Comparison of ENCODE assay signal across 1 cellular context in the genomic region with DNA sequence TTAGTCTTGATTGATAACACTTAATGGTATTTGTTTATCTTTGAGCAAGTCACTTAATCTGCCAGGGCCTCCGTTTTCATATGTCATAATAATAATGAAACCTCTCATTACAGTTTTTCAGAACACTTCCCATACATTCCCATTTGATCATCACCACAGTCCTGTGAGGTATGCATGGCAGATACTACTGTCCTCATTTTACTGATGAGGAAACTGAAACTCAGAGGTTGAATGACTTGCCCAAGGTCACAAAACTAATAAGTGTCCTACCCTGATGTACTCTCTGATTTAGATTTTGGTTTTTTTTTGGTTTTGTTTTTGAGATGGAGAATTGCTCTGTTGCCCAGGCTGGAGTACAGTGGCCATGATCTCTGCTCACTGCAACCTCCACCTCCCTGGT.
TF ChIP-seq lines count a peak whose summit lies in the region.

No MANE protein-coding gene starts in this region.

TF ChIP-seq in HepG2, 621 proteins besides CTCF, POLR2A, EP300 and RAD21 (continued from another document):
- TF ChIP-seq ZNF782 (CRISPR knock-in tag; IDR thresholded peaks at IDR 0.05; ENCODE audit: borderline replicate concordance) (no peak), ZNF558 (CRISPR knock-in tag; IDR thresholded peaks at IDR 0.05; ENCODE audit: borderline replicate concordance) (no peak), KAT7 (CRISPR knock-in tag; IDR thresholded peaks at IDR 0.05; ENCODE audit: borderline replicate concordance) (no peak), ZNF768 (CRISPR knock-in tag; IDR thresholded peaks at IDR 0.05) (no peak), KDM6A (CRISPR knock-in tag; IDR thresholded peaks at IDR 0.05; ENCODE audit: low read depth) (no peak), ZNF644 (CRISPR knock-in tag; IDR thresholded peaks at IDR 0.05; ENCODE audit: low read depth) (no peak), ZSCAN20 (CRISPR knock-in tag; IDR thresholded peaks at IDR 0.05; ENCODE audit: borderline replicate concordance) (no peak), SMAD9 (CRISPR knock-in tag; IDR thresholded peaks at IDR 0.05) (no peak), JDP2 (CRISPR knock-in tag; IDR thresholded peaks at IDR 0.05; ENCODE audit: borderline replicate concordance) (no peak), MED8 (CRISPR knock-in tag; IDR thresholded peaks at IDR 0.05; ENCODE audit: insufficient replicate concordance) (no peak), GABPA (IDR thresholded peaks at IDR 0.05; ENCODE audit: low read depth, low read length) (no peak), GABPA (CRISPR knock-in tag; IDR thresholded peaks at IDR 0.05; ENCODE audit: low read depth) (no peak), ZNF749 (CRISPR knock-in tag; IDR thresholded peaks at IDR 0.05; ENCODE audit: borderline replicate concordance) (no peak)
- TF ChIP-seq, protein P1, sequence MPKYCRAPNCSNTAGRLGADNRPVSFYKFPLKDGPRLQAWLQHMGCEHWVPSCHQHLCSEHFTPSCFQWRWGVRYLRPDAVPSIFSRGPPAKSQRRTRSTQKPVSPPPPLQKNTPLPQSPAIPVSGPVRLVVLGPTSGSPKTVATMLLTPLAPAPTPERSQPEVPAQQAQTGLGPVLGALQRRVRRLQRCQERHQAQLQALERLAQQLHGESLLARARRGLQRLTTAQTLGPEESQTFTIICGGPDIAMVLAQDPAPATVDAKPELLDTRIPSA (CRISPR knock-in tag; IDR thresholded peaks at IDR 0.05; ENCODE audit: borderline replicate concordance) = no peak
- TF ChIP-seq, protein P2, sequence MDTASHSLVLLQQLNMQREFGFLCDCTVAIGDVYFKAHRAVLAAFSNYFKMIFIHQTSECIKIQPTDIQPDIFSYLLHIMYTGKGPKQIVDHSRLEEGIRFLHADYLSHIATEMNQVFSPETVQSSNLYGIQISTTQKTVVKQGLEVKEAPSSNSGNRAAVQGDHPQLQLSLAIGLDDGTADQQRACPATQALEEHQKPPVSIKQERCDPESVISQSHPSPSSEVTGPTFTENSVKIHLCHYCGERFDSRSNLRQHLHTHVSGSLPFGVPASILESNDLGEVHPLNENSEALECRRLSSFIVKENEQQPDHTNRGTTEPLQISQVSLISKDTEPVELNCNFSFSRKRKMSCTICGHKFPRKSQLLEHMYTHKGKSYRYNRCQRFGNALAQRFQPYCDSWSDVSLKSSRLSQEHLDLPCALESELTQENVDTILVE (CRISPR knock-in tag; IDR thresholded peaks at IDR 0.05) = no peak
- TF ChIP-seq, protein P3, sequence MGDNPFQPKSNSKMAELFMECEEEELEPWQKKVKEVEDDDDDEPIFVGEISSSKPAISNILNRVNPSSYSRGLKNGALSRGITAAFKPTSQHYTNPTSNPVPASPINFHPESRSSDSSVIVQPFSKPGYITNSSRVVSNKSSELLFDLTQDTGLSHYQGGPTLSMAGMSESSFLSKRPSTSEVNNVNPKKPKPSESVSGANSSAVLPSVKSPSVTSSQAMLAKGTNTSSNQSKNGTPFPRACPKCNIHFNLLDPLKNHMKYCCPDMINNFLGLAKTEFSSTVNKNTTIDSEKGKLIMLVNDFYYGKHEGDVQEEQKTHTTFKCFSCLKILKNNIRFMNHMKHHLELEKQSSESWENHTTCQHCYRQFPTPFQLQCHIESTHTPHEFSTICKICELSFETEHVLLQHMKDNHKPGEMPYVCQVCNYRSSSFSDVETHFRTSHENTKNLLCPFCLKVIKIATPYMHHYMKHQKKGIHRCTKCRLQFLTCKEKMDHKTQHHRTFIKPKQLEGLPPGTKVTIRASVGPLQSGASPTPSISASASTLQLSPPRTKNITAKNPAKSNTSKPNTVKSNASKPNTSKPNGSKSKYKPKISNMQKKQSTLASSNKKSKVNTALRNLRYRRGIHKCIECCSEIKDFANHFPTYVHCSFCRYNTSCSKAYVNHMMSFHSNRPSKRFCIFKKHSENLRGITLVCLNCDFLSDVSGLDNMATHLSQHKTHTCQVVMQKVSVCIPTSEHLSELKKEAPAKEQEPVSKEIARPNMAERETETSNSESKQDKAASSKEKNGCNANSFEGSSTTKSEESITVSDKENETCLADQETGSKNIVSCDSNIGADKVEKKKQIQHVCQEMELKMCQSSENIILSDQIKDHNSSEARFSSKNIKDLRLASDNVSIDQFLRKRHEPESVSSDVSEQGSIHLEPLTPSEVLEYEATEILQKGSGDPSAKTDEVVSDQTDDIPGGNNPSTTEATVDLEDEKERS (CRISPR knock-in tag; IDR thresholded peaks at IDR 0.05) = no peak
